Comparison of ENCODE assay signal across 1 cellular context in the genomic region with DNA sequence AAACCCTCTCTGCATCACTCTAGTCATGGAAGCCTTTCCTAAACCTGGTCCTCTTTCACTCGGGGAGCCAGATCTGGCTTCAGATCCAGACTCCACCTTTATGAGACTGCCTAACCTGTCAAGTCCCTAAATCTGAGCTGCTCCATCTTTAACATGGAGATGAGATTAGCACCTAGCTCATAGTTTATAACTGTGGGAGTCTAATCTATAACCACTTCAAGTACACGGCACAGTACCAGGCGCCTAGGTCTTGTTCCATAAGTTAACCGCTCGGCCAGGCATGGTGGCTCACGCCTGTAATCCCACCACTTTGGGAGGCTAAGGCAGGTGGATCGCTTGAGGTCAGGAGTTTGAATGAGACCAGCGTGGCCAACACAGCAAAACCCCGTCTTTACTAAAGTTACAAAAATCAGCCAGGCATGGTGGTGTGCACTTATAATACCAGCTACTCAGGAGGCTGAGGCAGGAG.
TF ChIP-seq lines count a peak whose summit lies in the region.

No MANE protein-coding gene starts in this region.

TF ChIP-seq in A549, 52 proteins besides CTCF, POLR2A, EP300 and RAD21:
- TF ChIP-seq POLR2AphosphoS2 (conservative IDR thresholded peaks at IDR 0.05; ENCODE audit: low read length) (peak; percentile 13; the same call in 1 of the 2 replicates), HOXA7 (CRISPR knock-in tag; IDR thresholded peaks at IDR 0.05) (peak; percentile 94), TFCP2L1 (CRISPR knock-in tag; IDR thresholded peaks at IDR 0.05) (peak; percentile 54; the same call in 1 of the 2 replicates), FOSB (CRISPR knock-in tag; IDR thresholded peaks at IDR 0.05) (peak; percentile 24; the same call in 1 of the 2 replicates), JUN (IDR thresholded peaks at IDR 0.05) (peak in 1 of 2 experiments; percentile 71; a peak in 2 of 5 replicates), NR3C1 (IDR thresholded peaks at IDR 0.05) (no peak)
- TF ChIP-seq, protein P1, sequence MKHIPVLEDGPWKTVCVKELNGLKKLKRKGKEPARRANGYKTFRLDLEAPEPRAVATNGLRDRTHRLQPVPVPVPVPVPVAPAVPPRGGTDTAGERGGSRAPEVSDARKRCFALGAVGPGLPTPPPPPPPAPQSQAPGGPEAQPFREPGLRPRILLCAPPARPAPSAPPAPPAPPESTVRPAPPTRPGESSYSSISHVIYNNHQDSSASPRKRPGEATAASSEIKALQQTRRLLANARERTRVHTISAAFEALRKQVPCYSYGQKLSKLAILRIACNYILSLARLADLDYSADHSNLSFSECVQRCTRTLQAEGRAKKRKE (CRISPR knock-in tag; IDR thresholded peaks at IDR 0.05; ENCODE audit: low read depth) = no peak
- TF ChIP-seq, protein P2, sequence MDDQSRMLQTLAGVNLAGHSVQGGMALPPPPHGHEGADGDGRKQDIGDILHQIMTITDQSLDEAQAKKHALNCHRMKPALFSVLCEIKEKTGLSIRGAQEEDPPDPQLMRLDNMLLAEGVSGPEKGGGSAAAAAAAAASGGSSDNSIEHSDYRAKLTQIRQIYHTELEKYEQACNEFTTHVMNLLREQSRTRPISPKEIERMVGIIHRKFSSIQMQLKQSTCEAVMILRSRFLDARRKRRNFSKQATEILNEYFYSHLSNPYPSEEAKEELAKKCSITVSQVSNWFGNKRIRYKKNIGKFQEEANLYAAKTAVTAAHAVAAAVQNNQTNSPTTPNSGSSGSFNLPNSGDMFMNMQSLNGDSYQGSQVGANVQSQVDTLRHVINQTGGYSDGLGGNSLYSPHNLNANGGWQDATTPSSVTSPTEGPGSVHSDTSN (IDR thresholded peaks at IDR 0.05) = no peak
- TF ChIP-seq, protein P3, sequence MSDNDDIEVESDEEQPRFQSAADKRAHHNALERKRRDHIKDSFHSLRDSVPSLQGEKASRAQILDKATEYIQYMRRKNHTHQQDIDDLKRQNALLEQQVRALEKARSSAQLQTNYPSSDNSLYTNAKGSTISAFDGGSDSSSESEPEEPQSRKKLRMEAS (IDR thresholded peaks at IDR 0.05) = no peak
